23 cellular contexts compared by ENCODE assay signal in genomic region chr3:110855207-110855606, GRCh38.
"Had no signal": no experiment of that assay in that cellular context is flagged by ENCODE, and none has a peak within 500 bp of the region (broad histone marks: within the 10 kb centered on the region; RNA-seq: fewer than 3 reads in every experiment).

No MANE protein-coding gene starts in this region.

- H3K4me1 ChIP-seq: colonic mucosa, esophagus muscularis mucosa, esophagus squamous epithelium, foreskin keratinocyte, gastrocnemius medialis, gastroesophageal sphincter, heart left ventricle, heart right ventricle had no signal

- H3K9me3 ChIP-seq: colonic mucosa, esophagus muscularis mucosa, esophagus squamous epithelium, gastrocnemius medialis, gastroesophageal sphincter, heart left ventricle, heart right ventricle had no signal

- DNase-seq: colonic mucosa; cortex of kidney; dorsolateral prefrontal cortex; effector CD4-positive, alpha-beta T cell; effector CD8-positive, alpha-beta T cell; effector memory CD4-positive, alpha-beta T cell; effector memory CD8-positive, alpha-beta T cell; endodermal cell; erythroblast; esophagus squamous epithelium; foreskin fibroblast; foreskin melanocyte; gastrocnemius medialis; glutamatergic neuron; head of caudate nucleus; heart left ventricle; heart right ventricle had no signal

- H3K36me3 ChIP-seq: colonic mucosa, esophagus muscularis mucosa, esophagus squamous epithelium, gastrocnemius medialis, gastroesophageal sphincter, heart left ventricle, heart right ventricle had no signal

- ATAC-seq: effector memory CD8-positive, alpha-beta T cell; esophagus mucosa; foreskin keratinocyte; gastrocnemius medialis; gastroesophageal sphincter; heart left ventricle; heart right ventricle had no signal

- H3K4me3 ChIP-seq: colonic mucosa, coronary artery, dorsolateral prefrontal cortex, esophagus muscularis mucosa, esophagus squamous epithelium, gastrocnemius medialis, gastroesophageal sphincter, heart left ventricle, heart right ventricle had no signal

- H3K27ac ChIP-seq: colonic mucosa, coronary artery, dorsolateral prefrontal cortex, epithelial cell of prostate, esophagus muscularis mucosa, esophagus squamous epithelium, foreskin keratinocyte, gastrocnemius medialis, gastroesophageal sphincter, heart left ventricle, heart right ventricle had no signal

- H3K27me3 ChIP-seq: colonic mucosa, dorsolateral prefrontal cortex, esophagus muscularis mucosa, esophagus squamous epithelium, foreskin keratinocyte, gastrocnemius medialis, gastroesophageal sphincter, heart left ventricle, heart right ventricle had no signal
